In genomic region chr19:12792853-12793289, GRCh38 we compare ENCODE assay signal across 1 cellular context.
TF ChIP-seq lines count a peak whose summit lies in the region.

No MANE protein-coding gene starts in this region.

TF ChIP-seq in K562, 482 proteins besides CTCF, POLR2A, EP300 and RAD21 (continued from another document):
- TF ChIP-seq AFF1 (IDR thresholded peaks at IDR 0.05; ENCODE audit: low read depth in 1 of 2, partially characterized antibody in 2 of 2), result no peak
- TF ChIP-seq RBM17 (IDR thresholded peaks at IDR 0.05; ENCODE audit: borderline replicate concordance, low read depth, low read length), result no peak
